In genomic region chr4:51842554-51843308, GRCh38 we compare ENCODE assay signal across 1 cellular context.
TF ChIP-seq lines count a peak whose summit lies in the region.

Gene DCUN1D4, plus strand, starts transcription at chr4:51843153. Its CDS starts 90 bp downstream, at chr4:51843243.

TF ChIP-seq in K562, 482 proteins besides CTCF, POLR2A, EP300 and RAD21 (continued from another document and continues in another):
- TF ChIP-seq MNT (conservative IDR thresholded peaks at IDR 0.05) (peak; percentile 92 to 93), RNF2 (IDR thresholded peaks at IDR 0.05) (peak; percentile 19; the same call in 1 of the 2 replicates), GTF2F1 (IDR thresholded peaks at IDR 0.05; ENCODE audit: low read depth, low read length) (no peak), ARID3A (IDR thresholded peaks at IDR 0.05; ENCODE audit: borderline replicate concordance, low read depth, low read length) (peak; percentile 75; the same call in 1 of the 2 replicates), PTRF (tag; IDR thresholded peaks at IDR 0.05) (no peak), SP1 (CRISPR knock-in tag; IDR thresholded peaks at IDR 0.05) (peak; percentile 85), GATA2 (CRISPR knock-in tag; IDR thresholded peaks at IDR 0.05) (no peak), RBM34 (IDR thresholded peaks at IDR 0.05; ENCODE audit: borderline replicate concordance, insufficient read depth, low read length) (no peak), TRIM28 (IDR thresholded peaks at IDR 0.05) (no peak), HCFC1 (IDR thresholded peaks at IDR 0.05; ENCODE audit: low read depth, low read length) (peak; percentile 43; the same call in 1 of the 2 replicates), EWSR1 (IDR thresholded peaks at IDR 0.05; ENCODE audit: borderline replicate concordance, low read depth, partially characterized antibody) (no peak), IRF2 (CRISPR knock-in tag; IDR thresholded peaks at IDR 0.05) (no peak), RB1 (IDR thresholded peaks at IDR 0.05; ENCODE audit: low read depth) (peak; percentile 41), NR0B1 (IDR thresholded peaks at IDR 0.05; ENCODE audit: partially characterized antibody) (no peak), HNRNPLL (IDR thresholded peaks at IDR 0.05; ENCODE audit: low read depth, low read length, poor library complexity, severe bottlenecking) (peak; percentile 54), BHLHE40 (IDR thresholded peaks at IDR 0.05; ENCODE audit: low read length) (no peak), POLR3G (IDR thresholded peaks at IDR 0.05; ENCODE audit: extremely low read depth, insufficient read length, insufficient replicate concordance) (no peak), KDM5B (IDR thresholded peaks at IDR 0.05; ENCODE audit: insufficient replicate concordance, low read depth, low read length) (peak; percentile 21), RBM14 (IDR thresholded peaks at IDR 0.05; ENCODE audit: borderline replicate concordance, insufficient read depth, low read depth, low read length) (no peak), MTA3 (IDR thresholded peaks at IDR 0.05; ENCODE audit: borderline replicate concordance) (peak; percentile 78; the same call in 1 of the 2 replicates), ELF2 (CRISPR knock-in tag; IDR thresholded peaks at IDR 0.05) (no peak), FOXJ2 (tag; IDR thresholded peaks at IDR 0.05) (no peak), ATF7 (IDR thresholded peaks at IDR 0.05) (peak; percentile 82), MED1 (CRISPR knock-in tag; IDR thresholded peaks at IDR 0.05; ENCODE audit: borderline replicate concordance) (no peak), PHB2 (IDR thresholded peaks at IDR 0.05; ENCODE audit: low read depth) (no peak), ZBTB11 (CRISPR knock-in tag; IDR thresholded peaks at IDR 0.05) (no peak), ZNF280B (CRISPR knock-in tag; IDR thresholded peaks at IDR 0.05) (no peak), PRPF4 (IDR thresholded peaks at IDR 0.05; ENCODE audit: insufficient read depth, low read depth, low read length, poor library complexity, severe bottlenecking) (no peak), SUPT5H (IDR thresholded peaks at IDR 0.05) (peak; percentile 71), RREB1 (CRISPR knock-in tag; IDR thresholded peaks at IDR 0.05) (no peak), YY1 (IDR thresholded peaks at IDR 0.05; ENCODE audit: borderline replicate concordance in 1 of 3, control insufficient read depth in 1 of 3, extremely low read depth in 1 of 3, insufficient read depth in 3 of 3, insufficient read length in 1 of 3, insufficient replicate concordance in 2 of 3, low read depth in 1 of 3, low read length in 2 of 3) (peak in 1 of 3 experiments; percentile 10), L3MBTL2 (IDR thresholded peaks at IDR 0.05) (peak; percentile 78; the same call in 1 of the 2 replicates), CTBP1 (IDR thresholded peaks at IDR 0.05; ENCODE audit: borderline replicate concordance) (peak; percentile 56; the same call in 1 of the 2 replicates), ZNF644 (tag; IDR thresholded peaks at IDR 0.05; ENCODE audit: low read depth) (no peak), HES1 (IDR thresholded peaks at IDR 0.05; ENCODE audit: low read depth) (0 out of 2 replicates have a peak, but pooled peaks have one; percentile 21), HNRNPL (IDR thresholded peaks at IDR 0.05; ENCODE audit: low read depth, low read length) (peak; percentile 12; the same call in 1 of the 2 replicates), TFAP4 (CRISPR knock-in tag; IDR thresholded peaks at IDR 0.05; ENCODE audit: borderline replicate concordance) (peak; percentile 62; the same call in 1 of the 2 replicates), MXI1 (IDR thresholded peaks at IDR 0.05; ENCODE audit: low read depth, low read length) (peak; percentile 11; the same call in 1 of the 2 replicates), PCBP1 (IDR thresholded peaks at IDR 0.05; ENCODE audit: low read depth, low read length, poor library complexity, severe bottlenecking) (peak; percentile 58), TAF15 (IDR thresholded peaks at IDR 0.05; ENCODE audit: low read depth, low read length) (no peak), RCOR1 (IDR thresholded peaks at IDR 0.05; ENCODE audit: borderline replicate concordance in 1 of 2, low read depth in 2 of 2, low read length in 2 of 2) (peak in 1 of 2 experiments; percentile 30; a peak in 2 of 4 replicates), TBL1XR1 (IDR thresholded peaks at IDR 0.05; ENCODE audit: low read length in 2 of 2) (no peak), ZBTB34 (CRISPR knock-in tag; IDR thresholded peaks at IDR 0.05) (no peak)
